In the genomic region with DNA sequence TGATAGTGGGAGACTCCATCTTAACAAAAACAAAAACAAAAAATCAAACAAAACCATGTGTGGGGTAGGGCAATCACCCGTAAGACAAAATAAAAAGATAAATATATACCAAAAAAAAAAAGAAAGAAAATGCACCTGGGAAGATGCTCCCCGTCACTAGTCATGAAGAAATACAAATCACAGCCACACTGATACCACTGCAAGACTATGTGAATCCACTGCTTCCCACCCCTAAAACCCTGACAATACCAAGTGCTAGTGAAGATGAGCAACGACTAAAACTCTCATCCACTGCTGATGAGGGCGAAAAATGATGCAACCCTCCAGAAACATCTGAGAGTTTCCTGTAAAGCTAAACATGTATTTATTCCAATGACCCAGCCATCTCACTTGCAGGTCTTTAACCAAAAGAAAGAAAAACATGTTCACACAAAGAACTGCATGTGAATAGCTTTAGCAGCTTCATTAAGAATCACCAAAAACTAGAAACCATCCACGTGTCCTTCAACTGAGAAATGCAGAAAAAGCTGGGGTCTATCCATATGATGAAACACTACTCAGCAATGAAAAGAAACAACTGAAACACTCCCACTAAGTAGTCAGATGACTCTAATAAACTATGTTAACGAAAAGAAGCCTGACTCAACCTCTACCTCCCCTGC, we compare ENCODE assay signal across 10 cellular contexts. TPM values are rescaled to one million over a fixed set of nuclear protein-coding genes. Genes with fewer than 3 reads are reported as not detected.
DNase-seq lines count a peak whose midpoint lies in the region; ATAC-seq, FAIRE-seq and TF ChIP-seq lines count a peak whose summit lies in the region.
"Had no signal": no experiment of that assay in that cellular context is flagged by ENCODE, and none has a peak within 500 bp of the region (broad histone marks: within the 10 kb centered on the region; RNA-seq: fewer than 3 reads in every experiment).

No MANE protein-coding gene starts in this region.

- H3K9ac ChIP-seq in astrocyte (ENCODE audit: low read length) = no peak overlapping the region
- H3K9ac ChIP-seq in PC-3 (ENCODE audit: low read length) = no peak overlapping the region

- peak overlapping the region; percentile 28 for H3K4me3 Mint-ChIP-seq in astrocyte (ENCODE audit: unreplicated experiment)
- H3K4me3 Mint-ChIP-seq in nephron progenitor cell = no peak overlapping the region

- H3K27ac ChIP-seq in DOHH2 (ENCODE audit: low read depth, low read length) = no peak overlapping the region
- peak overlapping the region; percentile 24 for H3K27ac ChIP-seq in astrocyte (ENCODE audit: low read depth, low read length)
- H3K27ac ChIP-seq in PC-3 (ENCODE audit: low read length) = no peak overlapping the region

- H3F3A ChIP-seq in DOHH2 (ENCODE audit: control insufficient read depth, insufficient read depth) = peaks cover 5% of the 10 kb centered on the region; the same call in 1 of the 2 replicates
- peaks cover 18% of the 10 kb centered on the region for H3F3A ChIP-seq in PC-3 (ENCODE audit: low read length, unreplicated experiment)

- H3K4me1 ChIP-seq in DOHH2 (ENCODE audit: control insufficient read depth, low read length) = peaks cover 86% of the 10 kb centered on the region
- peaks cover 58% of the 10 kb centered on the region for H3K4me1 ChIP-seq in astrocyte (ENCODE audit: insufficient read depth, low read length)
- H3K4me1 ChIP-seq in PC-3 (ENCODE audit: insufficient read depth, low read length) = peaks cover 64% of the 10 kb centered on the region

- H3K36me3 Mint-ChIP-seq in astrocyte (ENCODE audit: low read depth, unreplicated experiment) (peaks cover 21% of the 10 kb centered on the region), nephron progenitor cell (ENCODE audit: low read depth) (peaks cover 44% of the 10 kb centered on the region)

- H3K4me1 Mint-ChIP-seq in astrocyte (ENCODE audit: low read depth, unreplicated experiment) = peaks cover 64% of the 10 kb centered on the region
- peaks cover 50% of the 10 kb centered on the region for H3K4me1 Mint-ChIP-seq in nephron progenitor cell

- H3K79me2 ChIP-seq in DOHH2 (ENCODE audit: control insufficient read depth, low read length) = peaks cover 100% of the 10 kb centered on the region
- peaks cover 98% of the 10 kb centered on the region for H3K79me2 ChIP-seq in astrocyte (ENCODE audit: insufficient read depth, low read length)
- H3K79me2 ChIP-seq in PC-3 (ENCODE audit: low read length) = peaks cover 99% of the 10 kb centered on the region

- BruUV-seq in PC-3 (replicated peaks; lab: Mats Ljungman, UMichigan) = no TSS peak

- H3K27me3 Mint-ChIP-seq in astrocyte (ENCODE audit: low read depth, unreplicated experiment) (no peaks in the 10 kb centered on the region), nephron progenitor cell (ENCODE audit: low read depth, poor library complexity) (no peaks in the 10 kb centered on the region)

- H3K27ac Mint-ChIP-seq in astrocyte (ENCODE audit: unreplicated experiment) (peak overlapping the region; percentile 97), nephron progenitor cell (peak overlapping the region; percentile 93)

- no peak overlapping the region for H2AFZ ChIP-seq in astrocyte (ENCODE audit: low read depth, low read length)
- no peak overlapping the region for H2AFZ ChIP-seq in PC-3 (ENCODE audit: low read length)

- H3K4me3 ChIP-seq in DOHH2 (ENCODE audit: low read length) (no peak overlapping the region), NB4 (ENCODE audit: low read depth, low read length) (no peak overlapping the region), astrocyte (ENCODE audit: insufficient read depth, low read depth, low read length) (no peak overlapping the region), PC-3 (ENCODE audit: low read length) (no peak overlapping the region)

- CTCF ChIA-PET in PC-3 (lab: Charles Lee) = no interaction called here

- POLR2A ChIA-PET in PC-3 (lab: Charles Lee; ENCODE audit: unreplicated experiment) = no interaction called here

- TF ChIP-seq CTCF in DOHH2 (IDR thresholded peaks at IDR 0.05; ENCODE audit: low read depth, low read length, poor library complexity, severe bottlenecking) (no peak), NB4 (IDR thresholded peaks at IDR 0.05; ENCODE audit: low read depth, low read length) (no peak), astrocyte (IDR thresholded peaks at IDR 0.05; ENCODE audit: insufficient read depth, low read depth, low read length) (no peak), nephron progenitor cell (IDR thresholded peaks at IDR 0.05) (no peak), PC-3 (conservative IDR thresholded peaks at IDR 0.05; ENCODE audit: low read depth, low read length) (no peak)

- TF ChIP-seq POLR2A in NB4 (IDR thresholded peaks at IDR 0.05; ENCODE audit: extremely low read depth, insufficient read length) = no peak

- no peaks in the 10 kb centered on the region for H3K9me3 ChIP-seq in DOHH2 (ENCODE audit: control insufficient read depth, insufficient read depth, low read length)
- H3K9me3 ChIP-seq in astrocyte (ENCODE audit: insufficient read depth, low read depth, low read length) = peaks cover 2% of the 10 kb centered on the region
- H3K9me3 ChIP-seq in PC-3 (ENCODE audit: low read length) = no peaks in the 10 kb centered on the region

- DNase-seq in NB4 (ENCODE audit: low read depth) (peak; percentile 44), astrocyte (ENCODE audit: low read depth) (no peak), nephron progenitor cell (no peak), PC-3 (no peak)
- DNase-seq: NCI-H1092 treated with DMSO at 0.1 percent for 48 hours had no signal

- H3K27me3 ChIP-seq in DOHH2 (ENCODE audit: control insufficient read depth, low read length) (no peaks in the 10 kb centered on the region), astrocyte (ENCODE audit: insufficient read depth, low read length) (no peaks in the 10 kb centered on the region), PC-3 (ENCODE audit: low read length) (no peaks in the 10 kb centered on the region)

- H3K36me3 ChIP-seq in DOHH2 (ENCODE audit: control insufficient read depth, low read length) (peaks cover 25% of the 10 kb centered on the region), astrocyte (ENCODE audit: insufficient read depth, low read length) (no peaks in the 10 kb centered on the region), PC-3 (ENCODE audit: low read depth, low read length) (peaks cover 7% of the 10 kb centered on the region)

- H3K9me3 Mint-ChIP-seq in astrocyte (ENCODE audit: unreplicated experiment) (peaks cover 3% of the 10 kb centered on the region), nephron progenitor cell (peaks cover 39% of the 10 kb centered on the region)

- FAIRE-seq in astrocyte (lab: Jason Lieb, UNC) = no peak
- FAIRE-seq: GM18507 had no signal

- H4K20me1 ChIP-seq in DOHH2 (ENCODE audit: control insufficient read depth, insufficient read depth, low read depth, low read length) = peaks cover 62% of the 10 kb centered on the region
- peaks cover 94% of the 10 kb centered on the region for H4K20me1 ChIP-seq in astrocyte (ENCODE audit: insufficient read depth, low read length)
- peaks cover 84% of the 10 kb centered on the region for H4K20me1 ChIP-seq in PC-3 (ENCODE audit: low read length)

- H3K4me2 ChIP-seq in DOHH2 (ENCODE audit: low read length) (peak overlapping the region; percentile 29), astrocyte (ENCODE audit: low read length) (no peak overlapping the region), PC-3 (ENCODE audit: low read length) (no peak overlapping the region)

- intact Hi-C loops in PC-3 (cut with micrococcal nuclease) = no loop called here

- H3K9me2 ChIP-seq in DOHH2 (replicated peaks; ENCODE audit: control insufficient read depth, low read length) = no peaks in the 10 kb centered on the region
- H3K9me2 ChIP-seq in PC-3 (replicated peaks; ENCODE audit: low read length) = no peaks in the 10 kb centered on the region

- ATAC-seq in PC-3 (no peak), GM18511 (IDR thresholded peaks at IDR 0.05; ENCODE audit: unreplicated experiment) (no peak), GM18867 (IDR thresholded peaks at IDR 0.05; ENCODE audit: unreplicated experiment) (no peak)
- ATAC-seq: right cardiac atrium had no signal

RNA-seq across cellular contexts. Expression of a gene that starts 31.7 kb away (rescaled TPM):
- total RNA-seq in astrocyte = 116 and 128 TPM in 2 replicates
- total RNA-seq in PC-3 (2014; rRNA removed) = 20.9 and 46.4 TPM in 2 replicates
